ENCODE assay signal across 12 cellular contexts in genomic region chr17:57288753-57289121, GRCh38. TPM values are rescaled to one million over a fixed set of nuclear protein-coding genes. Genes with fewer than 3 reads are reported as not detected.
DNase-seq lines count a peak whose midpoint lies in the region; ATAC-seq and TF ChIP-seq lines count a peak whose summit lies in the region.
"Had no signal": no experiment of that assay in that cellular context is flagged by ENCODE, and none has a peak within 500 bp of the region (broad histone marks: within the 10 kb centered on the region; RNA-seq: fewer than 3 reads in every experiment).

No MANE protein-coding gene starts in this region.

- peaks cover 5% of the 10 kb centered on the region for H3K4me1 ChIP-seq in IMR-90 (ENCODE audit: control insufficient read depth, insufficient read depth, low read length)

- peaks cover 46% of the 10 kb centered on the region for H3K36me3 Mint-ChIP-seq in stimulated activated effector memory CD8-positive, alpha-beta T cell treated with anti-CD3 and anti-CD28 coated beads, Interleukin-12 subunit alpha, Interleukin-12 subunit beta, amount 100 ng/mL, for 72 hours
- peaks cover 75% of the 10 kb centered on the region for H3K36me3 Mint-ChIP-seq in activated T-helper 17 cell treated with anti-CD3 and anti-CD28 coated beads, Interleukin-2, amount 50 U/mL, for 72 hours (ENCODE audit: low read depth)

- intact Hi-C loops in IMR-90 (cut with micrococcal nuclease) (no loop called here), left colon (cut with DNase I, micrococcal nuclease) (no loop called here)

- H3K27me3 ChIP-seq in IMR-90 (ENCODE audit: control insufficient read depth, insufficient read depth, low read length) = no peaks in the 10 kb centered on the region
- H3K27me3 ChIP-seq: MG63 had no signal

- no peaks in the 10 kb centered on the region for H3K9me3 ChIP-seq in IMR-90 (ENCODE audit: control insufficient read depth, insufficient read depth, low read length)
- H3K9me3 ChIP-seq: MG63 had no signal

- no peak overlapping the region for H2BK15ac ChIP-seq in IMR-90 (ENCODE audit: low read depth, low read length)

- peak overlapping the region in 1 of 2 experiments; percentile 45; a peak in 1 of 4 replicates for H4K8ac ChIP-seq in IMR-90 (ENCODE audit: low read depth in 2 of 2, low read length in 2 of 2)

- no peak overlapping the region for H4K91ac ChIP-seq in IMR-90 (ENCODE audit: insufficient read depth, low read depth, low read length)

- no peak overlapping the region for H3K9ac ChIP-seq in IMR-90 (ENCODE audit: low read depth, low read length)

- no peak overlapping the region for H3K4me3 Mint-ChIP-seq in stimulated activated effector memory CD8-positive, alpha-beta T cell treated with anti-CD3 and anti-CD28 coated beads, Interleukin-12 subunit alpha, Interleukin-12 subunit beta, amount 100 ng/mL, for 72 hours
- no peak overlapping the region for H3K4me3 Mint-ChIP-seq in activated T-helper 17 cell treated with anti-CD3 and anti-CD28 coated beads, Interleukin-2, amount 50 U/mL, for 72 hours

- no peak for TF ChIP-seq RAD21 in IMR-90 (IDR thresholded peaks at IDR 0.05; ENCODE audit: low read length)

- no peak overlapping the region for H2BK120ac ChIP-seq in IMR-90 (ENCODE audit: low read depth, low read length)

- H3K27ac ChIP-seq in IMR-90 (ENCODE audit: insufficient read depth, low read length) = no peak overlapping the region

- H3K27me3 Mint-ChIP-seq in activated T-helper 17 cell treated with anti-CD3 and anti-CD28 coated beads, Interleukin-2, amount 50 U/mL, for 72 hours = no peaks in the 10 kb centered on the region

- ATAC-seq in IMR-90 (ENCODE audit: low read depth) (no peak), left colon (no peak)
- no peak for ATAC-seq in stimulated activated effector memory CD8-positive, alpha-beta T cell treated with anti-CD3 and anti-CD28 coated beads, Interleukin-12 subunit alpha, Interleukin-12 subunit beta, amount 100 ng/mL, for 72 hours
- ATAC-seq in activated T-helper 17 cell treated with anti-CD3 and anti-CD28 coated beads, Interleukin-2, amount 50 U/mL, for 72 hours (replicated peaks) = no peak

- no peak for DNase-seq in IMR-90
- peak; percentile 57 for DNase-seq in cerebellar cortex (ENCODE audit: low spot score)
- peak; percentile 65 for DNase-seq in medulla oblongata (ENCODE audit: extremely low spot score)
- no peak for DNase-seq in stimulated activated effector memory CD8-positive, alpha-beta T cell treated with anti-CD3 and anti-CD28 coated beads, Interleukin-12 subunit alpha, Interleukin-12 subunit beta, amount 100 ng/mL, for 72 hours (ENCODE audit: low spot score in 2 of 2)
- DNase-seq in left colon = no peak
- DNase-seq in central memory CD4-positive, alpha-beta T cell = no peak
- DNase-seq: activated CD4-positive, alpha-beta T cell treated with anti-CD3 and anti-CD28 coated beads, Interleukin-2, amount 50 U/mL, for 4 hours; dermis blood vessel endothelial cell; SIG-M5; T-helper 9 cell had no signal

- H4K20me1 ChIP-seq in IMR-90 (ENCODE audit: insufficient read depth, low read length) = peaks cover 12% of the 10 kb centered on the region; the same call in 1 of the 2 replicates

- no peak overlapping the region for H2BK5ac ChIP-seq in IMR-90 (ENCODE audit: low read depth, low read length, poor library complexity, severe bottlenecking)

- H3K4me1 Mint-ChIP-seq in stimulated activated effector memory CD8-positive, alpha-beta T cell treated with anti-CD3 and anti-CD28 coated beads, Interleukin-12 subunit alpha, Interleukin-12 subunit beta, amount 100 ng/mL, for 72 hours = peaks cover 55% of the 10 kb centered on the region
- peaks cover 37% of the 10 kb centered on the region for H3K4me1 Mint-ChIP-seq in activated T-helper 17 cell treated with anti-CD3 and anti-CD28 coated beads, Interleukin-2, amount 50 U/mL, for 72 hours

- dilution Hi-C loops in IMR-90 (cut with HindIII; ENCODE audit: low sequenced_read_pairs, unreplicated experiment) = no loop called here

- H4K5ac ChIP-seq in IMR-90 (ENCODE audit: low read depth, low read length) = no peak overlapping the region

- no peak overlapping the region for H3K4me3 ChIP-seq in IMR-90 (ENCODE audit: insufficient read depth, low read depth, low read length)
- H3K4me3 ChIP-seq: MG63 had no signal

- H2AFZ ChIP-seq in IMR-90 (replicated peaks; ENCODE audit: low read length, poor library complexity) = no peak overlapping the region

- peaks cover 3% of the 10 kb centered on the region for H3K36me3 ChIP-seq in IMR-90 (ENCODE audit: control insufficient read depth, insufficient read depth, low read length)
- H3K36me3 ChIP-seq: MG63 had no signal

- CTCF ChIA-PET in IMR-90 (lab: Yijun Ruan, JAX) = interaction anchor here (1.2 kb wide), 1 partner anchor 46 kb away, joined by 3 read pairs; no protein-coding TSS in a partner anchor

- H2AK5ac ChIP-seq in IMR-90 (ENCODE audit: low read depth, low read length) = no peak overlapping the region

- H3K18ac ChIP-seq in IMR-90 (ENCODE audit: low read depth, low read length) = no peak overlapping the region

- TF ChIP-seq CTCF in IMR-90 (conservative IDR thresholded peaks at IDR 0.05; ENCODE audit: low read depth, low read length) = no peak

- peaks cover 13 to 18% of the 10 kb centered on the region in 2 experiments; a peak in 2 of 4 replicates for H3K79me1 ChIP-seq in IMR-90 (ENCODE audit: low read depth in 1 of 2, low read length in 2 of 2)

- no TSS peak for BruUV-seq in IMR-90 (replicated peaks; lab: Mats Ljungman, UMichigan)

- H3K14ac ChIP-seq in IMR-90 (replicated peaks; ENCODE audit: low read depth, low read length) = 0 out of 2 replicates have a peak overlapping the region, but pooled peaks have one; percentile 62

- peaks cover 13% of the 10 kb centered on the region; the same call in 1 of the 2 replicates for H3K9me1 ChIP-seq in IMR-90 (ENCODE audit: insufficient read depth, low read length)

- no peak overlapping the region for H2BK20ac ChIP-seq in IMR-90 (ENCODE audit: low read depth, low read length)

- H2AK9ac ChIP-seq in IMR-90 (replicated peaks; ENCODE audit: low read depth, low read length, poor library complexity) = no peak overlapping the region

- peak overlapping the region; percentile 26 for H3K27ac Mint-ChIP-seq in stimulated activated effector memory CD8-positive, alpha-beta T cell treated with anti-CD3 and anti-CD28 coated beads, Interleukin-12 subunit alpha, Interleukin-12 subunit beta, amount 100 ng/mL, for 72 hours
- no peak overlapping the region for H3K27ac Mint-ChIP-seq in activated T-helper 17 cell treated with anti-CD3 and anti-CD28 coated beads, Interleukin-2, amount 50 U/mL, for 72 hours

- no peak overlapping the region for H3K4ac ChIP-seq in IMR-90 (ENCODE audit: low read depth, low read length)

- H3K56ac ChIP-seq in IMR-90 (ENCODE audit: extremely low read depth, insufficient read depth, low read length) = no peak overlapping the region

- H3K9me3 Mint-ChIP-seq in stimulated activated effector memory CD8-positive, alpha-beta T cell treated with anti-CD3 and anti-CD28 coated beads, Interleukin-12 subunit alpha, Interleukin-12 subunit beta, amount 100 ng/mL, for 72 hours = no peaks in the 10 kb centered on the region
- H3K9me3 Mint-ChIP-seq in activated T-helper 17 cell treated with anti-CD3 and anti-CD28 coated beads, Interleukin-2, amount 50 U/mL, for 72 hours = no peaks in the 10 kb centered on the region

- H3K4me2 ChIP-seq in IMR-90 (ENCODE audit: low read depth, low read length) = no peak overlapping the region

- in situ Hi-C loops in IMR-90 (cut with MboI; ENCODE audit: low sequenced_read_pairs) = no loop called here

- POLR2A ChIA-PET in IMR-90 (lab: Charles Lee; ENCODE audit: unreplicated experiment) = interaction anchor here (0.7 kb wide), 1 partner anchor 145 kb away, joined by 6 read pairs; no protein-coding TSS in a partner anchor

- no peak overlapping the region for H3K23ac ChIP-seq in IMR-90 (ENCODE audit: low read depth, low read length)

- WGBS in IMR-90 (ENCODE audit: extremely low coverage in 2 of 2, insufficient read length in 1 of 2), 2 experiments = no CpG with 5 or more reads among the region's 3 CpGs

- no peak for TF ChIP-seq POLR2A in IMR-90 (IDR thresholded peaks at IDR 0.05; ENCODE audit: low read depth, low read length)

TF ChIP-seq in IMR-90, 13 proteins besides CTCF, POLR2A, EP300 and RAD21:
- TF ChIP-seq BHLHE40 (IDR thresholded peaks at IDR 0.05; ENCODE audit: low read depth, low read length) (no peak), CHD1 (IDR thresholded peaks at IDR 0.05; ENCODE audit: low read depth, low read length) (no peak), SMC3 (IDR thresholded peaks at IDR 0.05; ENCODE audit: low read depth, low read length) (no peak), CEBPB (IDR thresholded peaks at IDR 0.05; ENCODE audit: low read depth, low read length) (no peak), FOS (IDR thresholded peaks at IDR 0.05; ENCODE audit: low read depth, low read length) (no peak), MXI1 (IDR thresholded peaks at IDR 0.05; ENCODE audit: borderline replicate concordance, low read depth, low read length) (no peak)

RNA-seq across cellular contexts. Expression of gene MSI2, which starts 32.4 kb away (rescaled TPM):
- 16.0 and 18.1 TPM in 2 replicates for total RNA-seq in IMR-90 (2012; rRNA removed)
- polyA plus RNA-seq in IMR-90 (2012; rRNA removed) = 13.0 and 14.0 TPM in 2 replicates
- polyA plus RNA-seq in IMR-90 (2012; cell fraction: cytosol; rRNA removed) = 7.4 and 9.4 TPM in 2 replicates
- 10.2 and 22.1 TPM in 2 replicates for polyA plus RNA-seq in IMR-90 (2012; cell fraction: nucleus; rRNA removed; ENCODE audit: low replicate concordance)
- total RNA-seq in left colon = 10 to 100 TPM; 65.5 to 81.0 TPM
- 100 to 1,000 TPM in 1 of 2 donors, 10 to 100 TPM in 1; 96.3 to 128 TPM for total RNA-seq in activated T-helper 17 cell treated with anti-CD3 and anti-CD28 coated beads, Interleukin-2, amount 50 U/mL, for 72 hours

Comparison
In these comparisons a context has a peak if more than half of its experiments do, and no peak if none do; other contexts are left out.
1. DNase-seq: peak in cerebellar cortex (single experiment) and medulla oblongata (single experiment); none in IMR-90 (single experiment), stimulated activated effector memory CD8-positive, alpha-beta T cell treated with anti-CD3 and anti-CD28 coated beads, Interleukin-12 subunit alpha, Interleukin-12 subunit beta, amount 100 ng/mL, for 72 hours (0 of 2), left colon (0 of 2) and central memory CD4-positive, alpha-beta T cell (single experiment).